ENCODE assay signal across 26 cellular contexts in genomic region chr1:47837866-47838561, GRCh38.
DNase-seq lines count a peak whose midpoint lies in the region; ATAC-seq and TF ChIP-seq lines count a peak whose summit lies in the region.
"Had no signal": no experiment of that assay in that cellular context is flagged by ENCODE, and none has a peak within 500 bp of the region (broad histone marks: within the 10 kb centered on the region; RNA-seq: fewer than 3 reads in every experiment).

No MANE protein-coding gene starts in this region.

- ATAC-seq in left lung: peak; percentile 71
- ATAC-seq: activated CD8-positive, alpha-beta T cell treated with anti-CD3 and anti-CD28 coated beads, Interleukin-2, amount 10 ng/mL, durations not matched to agents 7 days and 5 days; activated naive CD8-positive, alpha-beta T cell treated with anti-CD3 and anti-CD28 coated beads, Interleukin-2, amount 50 U/mL, for 24 hours had no signal

- H3K79me1 ChIP-seq in trophoblast cell (ENCODE audit: low read length): no peaks in the 10 kb centered on the region

- no peaks in the 10 kb centered on the region for H3K27me3 ChIP-seq in left lung
- H3K27me3 ChIP-seq in sigmoid colon: no peaks in the 10 kb centered on the region
- H3K27me3 ChIP-seq in ovary: no peaks in the 10 kb centered on the region
- no peaks in the 10 kb centered on the region for H3K27me3 ChIP-seq in trophoblast cell (ENCODE audit: insufficient read depth, low read length)
- H3K27me3 ChIP-seq: BLaER1, upper lobe of left lung had no signal

- no peaks in the 10 kb centered on the region for H3K4me1 Mint-ChIP-seq in activated T-helper 1 cell treated with anti-CD3 and anti-CD28 coated beads, Interleukin-12 subunit alpha, Interleukin-12 subunit beta, Interleukin-2, Interleukin-4 antibody, amounts not matched to agents 30 ng/mL and 10 ng/mL and 1 ng/mL, durations not matched to agents 14 hours and 24 hours and 36 hours (ENCODE audit: low read depth)
- H3K4me1 Mint-ChIP-seq: activated naive CD8-positive, alpha-beta T cell treated with anti-CD3 and anti-CD28 coated beads, Interleukin-2, amount 50 U/mL, for 24 hours had no signal

- H2AK5ac ChIP-seq in trophoblast cell (ENCODE audit: low read length): no peak overlapping the region

- WGBS in sigmoid colon, 2 donors: 30 to 78% methylated on average over 5 of the region's 5 CpGs
- 84 to 92% (median 91%) methylated on average over 5 of the region's 5 CpGs for WGBS in ovary, 3 donors
- WGBS in trophoblast cell (ENCODE audit: extremely low coverage, insufficient coverage, insufficient read length): no CpG with 5 or more reads among the region's 5 CpGs

- intact Hi-C loops in left lung (cut with DNase I): no loop called here
- intact Hi-C loops in sigmoid colon (cut with DNase I): no loop called here
- intact Hi-C loops in ovary (cut with DNase I): no loop called here
- intact Hi-C loops in activated T-helper 1 cell treated with anti-CD3 and anti-CD28 coated beads, Interleukin-12 subunit alpha, Interleukin-12 subunit beta, Interleukin-2, Interleukin-4 antibody, amounts not matched to agents 30 ng/mL and 10 ng/mL and 1 ng/mL, durations not matched to agents 14 hours and 24 hours and 36 hours (cut with micrococcal nuclease): no loop called here

- no peak overlapping the region for H3K4me3 Mint-ChIP-seq in activated T-helper 1 cell treated with anti-CD3 and anti-CD28 coated beads, Interleukin-12 subunit alpha, Interleukin-12 subunit beta, Interleukin-2, Interleukin-4 antibody, amounts not matched to agents 30 ng/mL and 10 ng/mL and 1 ng/mL, durations not matched to agents 14 hours and 24 hours and 36 hours
- H3K4me3 Mint-ChIP-seq: activated CD8-positive, alpha-beta T cell treated with anti-CD3 and anti-CD28 coated beads, Interleukin-2, amount 10 ng/mL, durations not matched to agents 7 days and 5 days; activated naive CD8-positive, alpha-beta T cell treated with anti-CD3 and anti-CD28 coated beads, Interleukin-2, amount 50 U/mL, for 24 hours had no signal

- no peaks in the 10 kb centered on the region for H3K36me3 ChIP-seq in left lung
- no peaks in the 10 kb centered on the region for H3K36me3 ChIP-seq in sigmoid colon
- no peaks in the 10 kb centered on the region for H3K36me3 ChIP-seq in ovary
- H3K36me3 ChIP-seq in trophoblast cell (ENCODE audit: control insufficient read depth in 1 of 2, insufficient read depth in 2 of 2, low read length in 2 of 2): no peaks in the 10 kb centered on the region
- H3K36me3 ChIP-seq: BLaER1, upper lobe of left lung had no signal

- H2BK120ac ChIP-seq in trophoblast cell (ENCODE audit: insufficient read depth, low read length, poor library complexity): no peak overlapping the region

- no peak overlapping the region for H3K14ac ChIP-seq in trophoblast cell (ENCODE audit: low read length)

- H3K18ac ChIP-seq in trophoblast cell (ENCODE audit: low read length): no peak overlapping the region

- H3K4me1 ChIP-seq in left lung (no peaks in the 10 kb centered on the region), sigmoid colon (no peaks in the 10 kb centered on the region), ovary (ENCODE audit: insufficient read depth) (no peaks in the 10 kb centered on the region), trophoblast cell (ENCODE audit: control insufficient read depth in 1 of 2, insufficient read depth in 2 of 2, low read length in 2 of 2) (no peaks in the 10 kb centered on the region)
- H3K4me1 ChIP-seq: psoas muscle, upper lobe of left lung had no signal

- H3K9ac ChIP-seq in trophoblast cell (ENCODE audit: low read length): no peak overlapping the region
- H3K9ac ChIP-seq: BLaER1, SK-N-SH had no signal

- no peak overlapping the region for H4K91ac ChIP-seq in trophoblast cell (ENCODE audit: low read depth, low read length)

- H3K27ac Mint-ChIP-seq in activated T-helper 1 cell treated with anti-CD3 and anti-CD28 coated beads, Interleukin-12 subunit alpha, Interleukin-12 subunit beta, Interleukin-2, Interleukin-4 antibody, amounts not matched to agents 30 ng/mL and 10 ng/mL and 1 ng/mL, durations not matched to agents 14 hours and 24 hours and 36 hours: no peak overlapping the region
- H3K27ac Mint-ChIP-seq: activated CD8-positive, alpha-beta T cell treated with anti-CD3 and anti-CD28 coated beads, Interleukin-2, amount 10 ng/mL, durations not matched to agents 7 days and 5 days; activated naive CD8-positive, alpha-beta T cell treated with anti-CD3 and anti-CD28 coated beads, Interleukin-2, amount 50 U/mL, for 24 hours had no signal

- H3K4me3 ChIP-seq in left lung (no peak overlapping the region), sigmoid colon (no peak overlapping the region), ovary (no peak overlapping the region), trophoblast cell (ENCODE audit: low read depth, low read length) (no peak overlapping the region)
- H3K4me3 ChIP-seq: BLaER1, psoas muscle, smooth muscle cell, upper lobe of left lung had no signal

- no peaks in the 10 kb centered on the region for H3K79me2 ChIP-seq in trophoblast cell (ENCODE audit: control insufficient read depth, insufficient read depth, low read length, poor library complexity)

- H4K8ac ChIP-seq in trophoblast cell (ENCODE audit: low read depth, low read length): no peak overlapping the region

- no peak overlapping the region for H3K23ac ChIP-seq in trophoblast cell (ENCODE audit: low read length)

- no peak overlapping the region for H2AFZ ChIP-seq in trophoblast cell (ENCODE audit: insufficient read depth, low read length, poor library complexity)

- no peak overlapping the region for H3K4ac ChIP-seq in trophoblast cell (ENCODE audit: low read depth, low read length)

- TF ChIP-seq POLR2A in sigmoid colon (IDR thresholded peaks at IDR 0.05) (no peak), ovary (IDR thresholded peaks at IDR 0.05) (no peak)

- H3K4me2 ChIP-seq in trophoblast cell (ENCODE audit: low read length): no peak overlapping the region
- H3K4me2 ChIP-seq: BLaER1, SK-N-SH, smooth muscle cell had no signal

- H3K36me3 Mint-ChIP-seq in activated T-helper 1 cell treated with anti-CD3 and anti-CD28 coated beads, Interleukin-12 subunit alpha, Interleukin-12 subunit beta, Interleukin-2, Interleukin-4 antibody, amounts not matched to agents 30 ng/mL and 10 ng/mL and 1 ng/mL, durations not matched to agents 14 hours and 24 hours and 36 hours (ENCODE audit: low read depth): no peaks in the 10 kb centered on the region

- no peak for TF ChIP-seq CTCF in left lung (IDR thresholded peaks at IDR 0.05)
- no peak for TF ChIP-seq CTCF in sigmoid colon (IDR thresholded peaks at IDR 0.05)
- no peak for TF ChIP-seq CTCF in ovary (IDR thresholded peaks at IDR 0.05)

- H3K27ac ChIP-seq in left lung: no peak overlapping the region
- peak overlapping the region; percentile 21 to 61 (median 50) for H3K27ac ChIP-seq in sigmoid colon
- H3K27ac ChIP-seq in ovary: no peak overlapping the region
- H3K27ac ChIP-seq in trophoblast cell (ENCODE audit: low read depth, low read length): no peak overlapping the region
- H3K27ac ChIP-seq: BLaER1, RWPE1, upper lobe of left lung had no signal

- DNase-seq in COLO829 (ENCODE audit: low spot score) (peak; percentile 13), HuH-7 (ENCODE audit: low spot score) (peak; percentile 51), left lung (no peak), sigmoid colon (peak; percentile 40), ovary (no peak), trophoblast cell (no peak)
- DNase-seq in activated T-helper 1 cell treated with anti-CD3 and anti-CD28 coated beads, Interleukin-12 subunit alpha, Interleukin-12 subunit beta, Interleukin-2, Interleukin-4 antibody, amounts not matched to agents 30 ng/mL and 10 ng/mL and 1 ng/mL, durations not matched to agents 14 hours and 24 hours and 36 hours (ENCODE audit: low spot score): no peak
- DNase-seq: activated CD8-positive, alpha-beta T cell treated with anti-CD3 and anti-CD28 coated beads, Interleukin-2, amount 10 ng/mL, durations not matched to agents 7 days and 5 days; activated gamma-delta T cell; activated naive CD8-positive, alpha-beta T cell treated with anti-CD3 and anti-CD28 coated beads, Interleukin-2, amount 50 U/mL, for 24 hours; central memory CD4-positive, alpha-beta T cell; DND-41; Karpas-422; kidney; mammary epithelial cell; NCI-H1436 treated with DMSO at 0.1 percent for 48 hours; NCI-H446 treated with DMSO at 0.1 percent for 48 hours; NCI-H82; SK-N-SH; stimulated activated CD4-positive, alpha-beta T cell treated with anti-CD3 and anti-CD28 coated beads, Interleukin-2, amount 100 ng/mL, for 24 hours; T-helper 2 cell; upper lobe of left lung had no signal

- no peak overlapping the region for H2BK12ac ChIP-seq in trophoblast cell (ENCODE audit: low read length)

- no peaks in the 10 kb centered on the region for H3K9me3 Mint-ChIP-seq in activated T-helper 1 cell treated with anti-CD3 and anti-CD28 coated beads, Interleukin-12 subunit alpha, Interleukin-12 subunit beta, Interleukin-2, Interleukin-4 antibody, amounts not matched to agents 30 ng/mL and 10 ng/mL and 1 ng/mL, durations not matched to agents 14 hours and 24 hours and 36 hours

- H2BK5ac ChIP-seq in trophoblast cell (ENCODE audit: low read depth, low read length, poor library complexity): no peak overlapping the region

- H3K27me3 Mint-ChIP-seq in activated T-helper 1 cell treated with anti-CD3 and anti-CD28 coated beads, Interleukin-12 subunit alpha, Interleukin-12 subunit beta, Interleukin-2, Interleukin-4 antibody, amounts not matched to agents 30 ng/mL and 10 ng/mL and 1 ng/mL, durations not matched to agents 14 hours and 24 hours and 36 hours (ENCODE audit: insufficient read depth): peaks cover 2% of the 10 kb centered on the region
- H3K27me3 Mint-ChIP-seq: activated naive CD8-positive, alpha-beta T cell treated with anti-CD3 and anti-CD28 coated beads, Interleukin-2, amount 50 U/mL, for 24 hours had no signal

- H4K12ac ChIP-seq in trophoblast cell (ENCODE audit: low read depth, low read length): no peak overlapping the region

- peaks cover 6 to 10% of the 10 kb centered on the region in 2 donors for H3K9me3 ChIP-seq in left lung
- peaks cover 0 to 9% (median 0%) of the 10 kb centered on the region in 4 donors for H3K9me3 ChIP-seq in sigmoid colon
- peaks cover 0 to 3% of the 10 kb centered on the region in 2 donors for H3K9me3 ChIP-seq in ovary
- peaks cover 2% of the 10 kb centered on the region for H3K9me3 ChIP-seq in trophoblast cell (ENCODE audit: insufficient read depth, low read depth, low read length)

- no peak for TF ChIP-seq EP300 in sigmoid colon (IDR thresholded peaks at IDR 0.05)
- no peak for TF ChIP-seq EP300 in ovary (IDR thresholded peaks at IDR 0.05)

Comparison
In these comparisons a context has a peak if more than half of its experiments do, and no peak if none do; other contexts are left out.
1. DNase-seq: peak in COLO829 (single experiment), HuH-7 (single experiment) and sigmoid colon (single experiment); none in left lung (0 of 2), ovary (0 of 5), trophoblast cell (0 of 2) and activated T-helper 1 cell treated with anti-CD3 and anti-CD28 coated beads, Interleukin-12 subunit alpha, Interleukin-12 subunit beta, Interleukin-2, Interleukin-4 antibody, amounts not matched to agents 30 ng/mL and 10 ng/mL and 1 ng/mL, durations not matched to agents 14 hours and 24 hours and 36 hours (single experiment).
2. H3K27ac ChIP-seq: peak in sigmoid colon (4 of 4); none in left lung (0 of 2), ovary (0 of 2) and trophoblast cell (single experiment).